1 cellular context compared by ENCODE assay signal in the genomic region with DNA sequence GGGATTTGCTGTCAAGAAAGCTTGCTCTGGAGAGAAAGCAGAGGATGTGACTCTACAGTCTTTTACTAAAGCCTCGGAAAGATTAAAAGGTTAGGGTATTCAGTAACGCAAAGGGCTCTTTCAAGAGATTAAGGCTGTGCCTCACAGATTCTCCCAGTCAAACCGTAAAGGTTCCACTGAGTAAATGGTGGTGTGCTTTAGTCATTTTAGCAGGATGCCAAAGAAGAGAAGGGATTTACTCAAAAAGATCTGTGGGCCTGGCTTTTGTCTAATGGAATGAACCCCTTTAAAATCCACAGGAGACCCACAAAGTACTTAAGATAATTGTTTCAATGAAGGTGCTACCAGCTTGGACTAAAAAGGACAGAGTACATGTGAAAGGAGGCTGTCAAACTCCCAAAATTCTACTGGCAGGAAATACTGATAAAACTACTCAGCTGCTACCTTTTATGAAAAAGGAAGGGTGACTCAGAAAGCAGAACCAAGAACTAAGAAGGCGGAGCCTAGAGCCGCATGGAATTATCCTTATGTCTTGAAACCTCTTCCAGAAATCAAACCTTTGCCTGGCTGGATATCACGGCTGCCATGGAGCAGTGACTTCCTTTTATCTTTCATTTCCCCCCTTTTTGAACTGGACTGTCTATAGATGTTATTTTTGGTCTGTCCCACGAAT.
TF ChIP-seq lines count a peak whose summit lies in the region.

No MANE protein-coding gene starts in this region.

TF ChIP-seq in K562, 482 proteins besides CTCF, POLR2A, EP300 and RAD21:
- no peak for TF ChIP-seq JUND (IDR thresholded peaks at IDR 0.05; ENCODE audit: borderline replicate concordance, low read depth, low read length)
- 0 out of 3 replicates have a peak, but pooled peaks have one; percentile 23 for TF ChIP-seq JUND (tag; IDR thresholded peaks at IDR 0.05; ENCODE audit: borderline replicate concordance, low read depth, low read length)
- TF ChIP-seq JUN (IDR thresholded peaks at IDR 0.05; ENCODE audit: borderline replicate concordance, low read depth, low read length) = no peak
- TF ChIP-seq JUN (CRISPR knock-in tag; IDR thresholded peaks at IDR 0.05; ENCODE audit: borderline replicate concordance) = no peak
